ENCODE assay signal across 1 cellular context in the genomic region with DNA sequence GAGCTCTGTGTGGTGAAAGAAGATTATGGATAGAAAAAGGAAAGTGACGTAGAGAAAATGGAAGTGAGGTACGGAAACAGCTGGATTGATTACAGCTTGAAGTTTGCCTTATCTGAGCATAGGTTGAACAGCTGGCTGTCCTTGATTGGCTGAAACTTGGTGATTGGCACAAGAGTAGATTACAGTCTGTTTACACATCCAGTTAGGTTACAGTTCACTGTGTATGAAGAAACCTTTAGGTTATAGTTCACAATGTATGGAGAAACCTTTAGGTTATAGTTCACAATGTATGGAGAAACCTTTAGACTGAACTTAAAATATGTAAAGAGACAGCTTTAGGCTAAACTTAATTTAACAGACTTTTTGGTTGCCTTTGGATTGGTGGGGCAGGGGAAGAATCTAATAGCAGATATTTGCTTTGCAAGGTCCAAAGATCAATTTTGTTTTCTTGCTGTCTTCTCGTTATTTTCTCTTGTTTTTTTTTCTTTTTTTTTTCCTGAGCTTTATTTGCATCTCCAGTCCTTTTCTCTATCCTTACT.
A peak's percentile ranks its signal among the peaks of the same experiment; 100 is the strongest.
TF ChIP-seq lines count a peak whose summit lies in the region.

No MANE protein-coding gene starts in this region.

TF ChIP-seq in K562, 482 proteins besides CTCF, POLR2A, EP300 and RAD21 (continued from another document):
- TF ChIP-seq, protein P1, sequence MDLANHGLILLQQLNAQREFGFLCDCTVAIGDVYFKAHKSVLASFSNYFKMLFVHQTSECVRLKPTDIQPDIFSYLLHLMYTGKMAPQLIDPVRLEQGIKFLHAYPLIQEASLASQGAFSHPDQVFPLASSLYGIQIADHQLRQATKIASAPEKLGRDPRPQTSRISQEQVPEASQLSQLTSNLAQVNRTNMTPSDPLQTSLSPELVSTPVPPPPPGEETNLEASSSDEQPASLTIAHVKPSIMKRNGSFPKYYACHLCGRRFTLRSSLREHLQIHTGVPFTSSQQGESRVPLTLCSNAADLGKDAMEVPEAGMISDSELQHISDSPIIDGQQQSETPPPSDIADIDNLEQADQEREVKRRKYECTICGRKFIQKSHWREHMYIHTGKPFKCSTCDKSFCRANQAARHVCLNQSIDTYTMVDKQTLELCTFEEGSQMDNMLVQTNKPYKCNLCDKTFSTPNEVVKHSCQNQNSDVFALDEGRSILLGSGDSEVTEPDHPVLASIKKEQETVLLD (IDR thresholded peaks at IDR 0.05), result no peak
- TF ChIP-seq ZSCAN32 (CRISPR knock-in tag; IDR thresholded peaks at IDR 0.05), result no peak
- TF ChIP-seq CXXC5 (CRISPR knock-in tag; IDR thresholded peaks at IDR 0.05), result 0 out of 2 replicates have a peak, but pooled peaks have one; percentile 24
- TF ChIP-seq NCOA1 (IDR thresholded peaks at IDR 0.05; ENCODE audit: low read depth), result 0 out of 2 replicates have a peak, but pooled peaks have one; percentile 25
- TF ChIP-seq SMAD2 (IDR thresholded peaks at IDR 0.05; ENCODE audit: low read depth, low read length), result no peak
- TF ChIP-seq, protein P2, sequence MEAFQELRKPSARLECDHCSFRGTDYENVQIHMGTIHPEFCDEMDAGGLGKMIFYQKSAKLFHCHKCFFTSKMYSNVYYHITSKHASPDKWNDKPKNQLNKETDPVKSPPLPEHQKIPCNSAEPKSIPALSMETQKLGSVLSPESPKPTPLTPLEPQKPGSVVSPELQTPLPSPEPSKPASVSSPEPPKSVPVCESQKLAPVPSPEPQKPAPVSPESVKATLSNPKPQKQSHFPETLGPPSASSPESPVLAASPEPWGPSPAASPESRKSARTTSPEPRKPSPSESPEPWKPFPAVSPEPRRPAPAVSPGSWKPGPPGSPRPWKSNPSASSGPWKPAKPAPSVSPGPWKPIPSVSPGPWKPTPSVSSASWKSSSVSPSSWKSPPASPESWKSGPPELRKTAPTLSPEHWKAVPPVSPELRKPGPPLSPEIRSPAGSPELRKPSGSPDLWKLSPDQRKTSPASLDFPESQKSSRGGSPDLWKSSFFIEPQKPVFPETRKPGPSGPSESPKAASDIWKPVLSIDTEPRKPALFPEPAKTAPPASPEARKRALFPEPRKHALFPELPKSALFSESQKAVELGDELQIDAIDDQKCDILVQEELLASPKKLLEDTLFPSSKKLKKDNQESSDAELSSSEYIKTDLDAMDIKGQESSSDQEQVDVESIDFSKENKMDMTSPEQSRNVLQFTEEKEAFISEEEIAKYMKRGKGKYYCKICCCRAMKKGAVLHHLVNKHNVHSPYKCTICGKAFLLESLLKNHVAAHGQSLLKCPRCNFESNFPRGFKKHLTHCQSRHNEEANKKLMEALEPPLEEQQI (IDR thresholded peaks at IDR 0.05), result peak; percentile 65; the same call in 1 of the 2 replicates
- no peak for TF ChIP-seq ZNF121 (CRISPR knock-in tag; conservative IDR thresholded peaks at IDR 0.05)
- TF ChIP-seq TSC22D4 (tag; IDR thresholded peaks at IDR 0.05), result no peak
- TF ChIP-seq BACH1 (tag; IDR thresholded peaks at IDR 0.05), result no peak
- TF ChIP-seq SIX5 (IDR thresholded peaks at IDR 0.05; ENCODE audit: borderline replicate concordance in 1 of 2, insufficient read depth in 1 of 2, low read depth in 1 of 2, low read length in 2 of 2), result no peak
- no peak for TF ChIP-seq ILK (tag; IDR thresholded peaks at IDR 0.05; ENCODE audit: borderline replicate concordance, low read depth)
- TF ChIP-seq TCF3 (CRISPR knock-in tag; IDR thresholded peaks at IDR 0.05), result peak; percentile 60
- no peak for TF ChIP-seq ZNF696 (CRISPR knock-in tag; conservative IDR thresholded peaks at IDR 0.05)
- TF ChIP-seq KLF13 (tag; IDR thresholded peaks at IDR 0.05; ENCODE audit: borderline replicate concordance, low read depth), result no peak
- no peak for TF ChIP-seq SREBF2 (CRISPR knock-in tag; IDR thresholded peaks at IDR 0.05)
- no peak for TF ChIP-seq ARNT (IDR thresholded peaks at IDR 0.05)
- no peak for TF ChIP-seq RB1 (IDR thresholded peaks at IDR 0.05; ENCODE audit: low read depth)
- TF ChIP-seq L3MBTL2 (IDR thresholded peaks at IDR 0.05), result 0 out of 2 replicates have a peak, but pooled peaks have one; percentile 30
- no peak for TF ChIP-seq TAF1 (IDR thresholded peaks at IDR 0.05; ENCODE audit: control insufficient read depth, extremely low read depth, insufficient read depth, low read length, severe bottlenecking)
- no peak for TF ChIP-seq ZNF324 (CRISPR knock-in tag; IDR thresholded peaks at IDR 0.05)
- peak; percentile 36 for TF ChIP-seq HDAC3 (IDR thresholded peaks at IDR 0.05; ENCODE audit: borderline replicate concordance, partially characterized antibody)
- peak; percentile 46; the same call in 1 of the 2 replicates for TF ChIP-seq LEF1 (IDR thresholded peaks at IDR 0.05)
- no peak for TF ChIP-seq KDM5B (IDR thresholded peaks at IDR 0.05; ENCODE audit: insufficient replicate concordance, low read depth, low read length)
- no peak for TF ChIP-seq ILF3 (IDR thresholded peaks at IDR 0.05; ENCODE audit: borderline replicate concordance)
- no peak for TF ChIP-seq ZNF79 (CRISPR knock-in tag; IDR thresholded peaks at IDR 0.05; ENCODE audit: low read depth)
- TF ChIP-seq BRCA1 (IDR thresholded peaks at IDR 0.05), result no peak
- TF ChIP-seq BRCA1 (CRISPR knock-in tag; IDR thresholded peaks at IDR 0.05), result no peak
- TF ChIP-seq ZNF133 (CRISPR knock-in tag; IDR thresholded peaks at IDR 0.05), result no peak
- no peak for TF ChIP-seq ZNF507 (tag; conservative IDR thresholded peaks at IDR 0.05)
